In the genomic region with DNA sequence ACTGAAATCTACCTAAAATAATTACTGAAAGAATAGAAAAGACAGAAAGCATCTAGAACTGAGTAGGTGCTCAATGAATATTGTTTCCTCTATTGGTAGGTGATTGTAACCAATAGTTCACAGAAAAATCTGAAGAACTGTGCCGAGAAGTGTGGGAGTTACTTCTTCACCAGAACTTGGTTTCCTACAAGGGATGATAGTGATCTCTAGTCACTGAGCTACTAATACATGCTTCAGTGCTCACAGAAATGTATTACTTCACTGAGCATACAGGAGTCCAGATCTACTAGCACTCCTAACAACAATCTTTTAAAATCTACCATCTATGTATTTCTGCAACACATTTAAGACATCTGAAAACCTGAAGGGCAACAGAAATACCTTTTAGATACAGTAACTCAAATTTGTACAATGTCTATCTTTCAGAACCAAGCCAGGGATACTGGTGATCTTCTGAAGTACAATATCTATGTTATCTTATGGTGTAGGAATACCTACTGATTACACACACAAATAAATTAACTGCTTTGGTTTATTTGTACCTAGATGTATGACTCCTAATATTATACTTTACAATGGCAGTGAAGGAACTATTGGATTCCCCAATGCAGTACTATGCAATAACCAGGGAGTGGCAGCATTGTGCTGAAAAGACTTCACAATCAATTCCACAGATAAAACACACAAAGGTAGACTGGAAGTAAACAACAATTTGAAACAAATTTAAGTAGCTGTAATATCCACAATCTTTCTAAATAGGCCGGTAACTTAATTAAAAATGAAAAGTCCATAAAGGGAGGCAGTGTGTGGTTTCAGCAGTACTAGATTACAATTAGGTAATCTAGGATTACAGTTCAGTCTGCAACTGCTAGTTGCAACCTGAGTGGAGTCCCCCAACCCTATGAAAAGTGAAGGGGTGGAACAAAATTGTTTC, we compare ENCODE assay signal across 8 cellular contexts.
DNase-seq lines count a peak whose midpoint lies in the region; ATAC-seq and FAIRE-seq lines count a peak whose summit lies in the region.

No MANE protein-coding gene starts in this region.

- no peak overlapping the region for H3K27ac ChIP-seq in small intestine (ENCODE audit: low read depth in 1 of 2, low read length in 1 of 2)

- H3K9me3 ChIP-seq in small intestine (ENCODE audit: control insufficient read depth, low read depth), result no peaks in the 10 kb centered on the region

- peak; percentile 69 to 72 for ATAC-seq in activated T-cell treated with anti-CD3 and anti-CD28 coated beads, Interleukin-2, amount 50 U/mL, for 4 hours
- ATAC-seq in HG02678 (IDR thresholded peaks at IDR 0.05; ENCODE audit: unreplicated experiment) (peak; percentile 41), GM19463 (IDR thresholded peaks at IDR 0.05; ENCODE audit: unreplicated experiment) (no peak)

- peaks cover 26% of the 10 kb centered on the region for H3K4me1 Mint-ChIP-seq in activated T-cell treated with anti-CD3 and anti-CD28 coated beads, Interleukin-2, amount 50 U/mL, for 4 hours (ENCODE audit: low read depth)

- no peak overlapping the region for H3K4me3 Mint-ChIP-seq in activated T-cell treated with anti-CD3 and anti-CD28 coated beads, Interleukin-2, amount 50 U/mL, for 4 hours

- H3K27me3 ChIP-seq in small intestine (ENCODE audit: control insufficient read depth in 2 of 2, insufficient read depth in 2 of 2, low read length in 2 of 2), result no peaks in the 10 kb centered on the region

- no peaks in the 10 kb centered on the region for H3K27me3 Mint-ChIP-seq in activated T-cell treated with anti-CD3 and anti-CD28 coated beads, Interleukin-2, amount 50 U/mL, for 4 hours (ENCODE audit: low read depth)

- WGBS in small intestine, 3 donors, result 28 to 37% (median 32%) methylated on average over 2 of the region's 2 CpGs

- no peak for DNase-seq in activated T-cell treated with anti-CD3 and anti-CD28 coated beads, Interleukin-2, amount 50 U/mL, for 4 hours
- no peak for DNase-seq in activated T-cell treated with anti-CD3 and anti-CD28 coated beads, Interleukin-2, amount 50 U/mL, for 48 hours
- DNase-seq in NCI-H82 (lab: John Stamatoyannopoulos, UW), result peak; percentile 83
- DNase-seq in amniotic stem cell (lab: John Stamatoyannopoulos, UW), result peak; percentile 16
- peak; percentile 19 for DNase-seq in hepatic stellate cell (ENCODE audit: low spot score)
- peak; percentile 67 for DNase-seq in small intestine

- H3K4me1 ChIP-seq in small intestine (ENCODE audit: control insufficient read depth in 2 of 2, insufficient read depth in 1 of 2, low read depth in 1 of 2, low read length in 1 of 2), result peaks cover 0 to 5% of the 10 kb centered on the region in 2 donors

- H3K9me3 Mint-ChIP-seq in activated T-cell treated with anti-CD3 and anti-CD28 coated beads, Interleukin-2, amount 50 U/mL, for 4 hours, result no peaks in the 10 kb centered on the region

- H3K4me3 ChIP-seq in small intestine (ENCODE audit: low read depth in 1 of 2, low read length in 2 of 2), result no peak overlapping the region

- no peak for FAIRE-seq in small intestine (lab: Jason Lieb, UNC)

- H3K36me3 ChIP-seq in small intestine (ENCODE audit: control insufficient read depth in 2 of 2, insufficient read depth in 2 of 2, low read length in 2 of 2), result no peaks in the 10 kb centered on the region

- H3K36me3 Mint-ChIP-seq in activated T-cell treated with anti-CD3 and anti-CD28 coated beads, Interleukin-2, amount 50 U/mL, for 4 hours (ENCODE audit: insufficient read depth), result peaks cover 2% of the 10 kb centered on the region

Comparison
In these comparisons a context has a peak if more than half of its experiments do, and no peak if none do; other contexts are left out.
1. DNase-seq: peak in NCI-H82 (single experiment), amniotic stem cell (single experiment), hepatic stellate cell (single experiment) and small intestine (single experiment); none in activated T-cell treated with anti-CD3 and anti-CD28 coated beads, Interleukin-2, amount 50 U/mL, for 4 hours (single experiment) and activated T-cell treated with anti-CD3 and anti-CD28 coated beads, Interleukin-2, amount 50 U/mL, for 48 hours (0 of 2).